ENCODE assay signal across 11 cellular contexts in the genomic region with DNA sequence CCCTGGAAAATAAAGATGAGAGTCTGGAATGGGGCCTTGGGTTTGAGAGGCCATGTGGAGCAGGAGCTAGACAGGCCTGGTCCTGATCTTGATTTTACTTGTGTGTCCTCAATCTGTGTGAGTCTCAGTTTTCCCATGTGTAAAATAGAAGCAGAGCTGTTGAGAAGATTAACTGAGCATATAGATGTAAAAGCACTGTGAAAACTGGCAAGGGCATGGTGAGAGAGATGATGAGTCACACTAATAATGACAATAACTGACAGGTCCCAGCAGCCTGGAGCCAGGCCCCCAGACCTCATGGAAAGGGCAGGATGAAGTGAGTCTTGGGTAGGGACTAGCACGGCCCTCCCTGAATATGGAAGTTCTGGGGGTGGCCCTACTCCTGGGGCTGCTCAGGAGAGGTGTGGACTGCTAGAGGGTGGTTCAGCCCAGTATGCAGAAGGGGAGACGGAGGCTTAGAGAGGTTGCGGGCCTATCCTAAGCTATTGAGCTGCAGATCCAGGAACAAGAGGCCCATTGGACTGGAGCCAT. TPM values are rescaled to one million over a fixed set of nuclear protein-coding genes. Genes with fewer than 3 reads are reported as not detected.
DNase-seq lines count a peak whose midpoint lies in the region; ATAC-seq and TF ChIP-seq lines count a peak whose summit lies in the region.
"Had no signal": no experiment of that assay in that cellular context is flagged by ENCODE, and none has a peak within 500 bp of the region (broad histone marks: within the 10 kb centered on the region; RNA-seq: fewer than 3 reads in every experiment).

No MANE protein-coding gene starts in this region.

- intact Hi-C loops in MCF 10A (cut with micrococcal nuclease) = loop anchor here (1.0 to 5.0 kb wide), 5 partner anchors 49 to 309 kb away; a partner anchor contains a TSS

- peak overlapping the region in 1 of 2 experiments; percentile 10; a peak in 1 of 4 replicates for H3K4me3 ChIP-seq in DND-41 (ENCODE audit: low read depth in 1 of 2, low read length in 2 of 2)
- no peak overlapping the region for H3K4me3 ChIP-seq in MG63

- TF ChIP-seq CTCF in DND-41 (IDR thresholded peaks at IDR 0.05; ENCODE audit: borderline replicate concordance, extremely low read depth, low read length, poor library complexity, severe bottlenecking) = no peak
- TF ChIP-seq CTCF in MCF 10A (IDR thresholded peaks at IDR 0.05; ENCODE audit: unreplicated experiment) = no peak

- H3K36me3 ChIP-seq in DND-41 (ENCODE audit: insufficient read depth, low read length) (no peaks in the 10 kb centered on the region; the same call in 1 of the 2 replicates), MG63 (no peaks in the 10 kb centered on the region)

- no peaks in the 10 kb centered on the region for H3K27me3 Mint-ChIP-seq in MCF 10A (ENCODE audit: insufficient read depth, unreplicated experiment)
- H3K27me3 Mint-ChIP-seq in naive thymus-derived CD8-positive, alpha-beta T cell = no peaks in the 10 kb centered on the region

- H3K27me3 ChIP-seq in DND-41 (ENCODE audit: insufficient read depth, low read length, poor library complexity) (no peaks in the 10 kb centered on the region), MG63 (no peaks in the 10 kb centered on the region)

- POLR2A ChIA-PET in MCF 10A (lab: Yijun Ruan, JAX) = interaction anchor here (0.7 to 3.0 kb wide), 5 partner anchors 50 to 352 kb away, joined by 3 to 19 read pairs (median 4); no protein-coding TSS in a partner anchor
- POLR2A ChIA-PET in naive thymus-derived CD8-positive, alpha-beta T cell (lab: Charles Lee) = interaction anchor here (0.9 to 17.1 kb wide), 8 partner anchors 13 to 224 kb away, joined by 3 to 263 read pairs (median 6); a partner anchor contains a TSS

- no peaks in the 10 kb centered on the region for H3K9me3 ChIP-seq in DND-41 (ENCODE audit: insufficient read depth, low read length, severe bottlenecking)
- H3K9me3 ChIP-seq in MG63 = no peaks in the 10 kb centered on the region

- no peaks in the 10 kb centered on the region for H3K9me3 Mint-ChIP-seq in MCF 10A (ENCODE audit: unreplicated experiment)
- no peaks in the 10 kb centered on the region for H3K9me3 Mint-ChIP-seq in naive thymus-derived CD8-positive, alpha-beta T cell

- no peak overlapping the region for H2AFZ ChIP-seq in DND-41 (ENCODE audit: low read depth, low read length)

- no peaks in the 10 kb centered on the region for H3K36me3 Mint-ChIP-seq in MCF 10A (ENCODE audit: insufficient read depth, unreplicated experiment)
- H3K36me3 Mint-ChIP-seq in naive thymus-derived CD8-positive, alpha-beta T cell = no peaks in the 10 kb centered on the region

- H3K4me3 Mint-ChIP-seq in MCF 10A (ENCODE audit: unreplicated experiment) = no peak overlapping the region
- peak overlapping the region in 3 of 10 donors; percentile 2 to 56 (median 14) for H3K4me3 Mint-ChIP-seq in naive thymus-derived CD8-positive, alpha-beta T cell

- DNase-seq in DND-41 (no peak), MG63 (peak; percentile 32), MCF 10A (ENCODE audit: unreplicated experiment) (peak; percentile 27), NK-92 (lab: John Stamatoyannopoulos, UW; ENCODE audit: unreplicated experiment) (no peak), HuH-7 (ENCODE audit: low spot score) (no peak)
- DNase-seq in naive thymus-derived CD8-positive, alpha-beta T cell = no peak
- DNase-seq: NCI-H1436 treated with DMSO at 0.1 percent for 48 hours had no signal

- peak overlapping the region; percentile 81 for H3K27ac ChIP-seq in DND-41 (ENCODE audit: low read length)

- H3K4me1 ChIP-seq in DND-41 (ENCODE audit: insufficient read depth, low read length) = peaks cover 74% of the 10 kb centered on the region

- H3K27ac Mint-ChIP-seq in MCF 10A (ENCODE audit: low read depth, unreplicated experiment) = no peak overlapping the region
- H3K27ac Mint-ChIP-seq in naive thymus-derived CD8-positive, alpha-beta T cell = peak overlapping the region in 9 of 10 donors; percentile 34 to 95 (median 77)

- H3K9ac ChIP-seq in DND-41 (ENCODE audit: low read depth, low read length) = peak overlapping the region; percentile 42

- peaks cover 5% of the 10 kb centered on the region for H3K4me1 Mint-ChIP-seq in MCF 10A (ENCODE audit: insufficient read depth, unreplicated experiment)
- peaks cover 19 to 35% (median 25%) of the 10 kb centered on the region in 4 donors for H3K4me1 Mint-ChIP-seq in naive thymus-derived CD8-positive, alpha-beta T cell

- H3K4me2 ChIP-seq in DND-41 (ENCODE audit: insufficient read depth, low read length) = peak overlapping the region; percentile 29; the same call in 1 of the 2 replicates

- BruUV-seq in MCF 10A (replicated peaks; lab: Mats Ljungman, UMichigan) = no TSS peak

- peaks cover 21% of the 10 kb centered on the region for H3K79me2 ChIP-seq in DND-41 (ENCODE audit: insufficient read depth, low read length)

- peak; percentile 2 for ATAC-seq in DND-41 (ENCODE audit: insufficient read depth, low read depth)
- ATAC-seq in naive thymus-derived CD8-positive, alpha-beta T cell = no peak
- no peak for ATAC-seq in GM18861 (IDR thresholded peaks at IDR 0.05; ENCODE audit: unreplicated experiment)
- no peak for ATAC-seq in HG02970 (IDR thresholded peaks at IDR 0.05; ENCODE audit: low FRiP score, unreplicated experiment)
- ATAC-seq: stimulated activated naive CD8-positive, alpha-beta T cell treated with anti-CD3 and anti-CD28 coated beads, Interleukin-15, Interleukin-2, amounts not matched to agents 100 U/mL and 50 U/mL, for 24 hours had no signal

- CTCF ChIA-PET in MCF 10A (lab: Yijun Ruan, JAX) = interaction anchor here (0.6 to 8.0 kb wide), 58 partner anchors 11 to 563 kb away, joined by 3 to 160 read pairs (median 4); a partner anchor contains a TSS

- peaks cover 11% of the 10 kb centered on the region for H4K20me1 ChIP-seq in DND-41 (ENCODE audit: insufficient read depth, low read length)

RNA-seq across cellular contexts. Expression of a gene that starts 2.8 kb away (rescaled TPM):
- total RNA-seq in MG63 (2014; rRNA removed; shearing (Covaris generic); ENCODE audit: low replicate concordance) = 10.4 and 11.5 TPM in 2 replicates
- 18.4 and 25.2 TPM in 2 replicates for total RNA-seq in MCF 10A (2022)
- 10 to 100 TPM; 19.6 to 24.7 TPM for total RNA-seq in naive thymus-derived CD8-positive, alpha-beta T cell
- 1 to 10 TPM in 2 of 3 donors, under 1 TPM in 1; 0.57 to 2.4 (median 1.0) TPM for polyA plus RNA-seq in naive thymus-derived CD8-positive, alpha-beta T cell

RNA-seq across cellular contexts. Expression of a gene that starts 28.2 kb away (rescaled TPM):
- total RNA-seq in MG63 (2014; rRNA removed; shearing (Covaris generic); ENCODE audit: low replicate concordance) = not detected in 2 replicates
- not detected in 2 replicates for total RNA-seq in MCF 10A (2022)
- total RNA-seq in naive thymus-derived CD8-positive, alpha-beta T cell = 1 to 10 TPM; 2.0 to 2.3 TPM
- polyA plus RNA-seq in naive thymus-derived CD8-positive, alpha-beta T cell = 10 to 100 TPM in 1 of 3 donors, 1 to 10 TPM in 2; 1.8 to 69.5 (median 3.3) TPM
- total RNA-seq: kidney epithelial cell had no signal

Comparison
In these comparisons a context has a peak if more than half of its experiments do, and no peak if none do; other contexts are left out.
1. DNase-seq: peak in MG63 (single experiment) and MCF 10A (single experiment); none in DND-41 (single experiment), naive thymus-derived CD8-positive, alpha-beta T cell (0 of 10), NK-92 (single experiment) and HuH-7 (single experiment).